29 cellular contexts compared by ENCODE assay signal in genomic region chr11:16526947-16527346, GRCh38.
"Had no signal": no experiment of that assay in that cellular context is flagged by ENCODE, and none has a peak within 500 bp of the region (broad histone marks: within the 10 kb centered on the region; RNA-seq: fewer than 3 reads in every experiment).

No MANE protein-coding gene starts in this region.

- H3K4me1 Mint-ChIP-seq: immature natural killer cell; naive thymus-derived CD4-positive, alpha-beta T cell; stimulated activated memory B cell treated with anti-CD40 and anti-IgM and Interleukin-4, amounts not matched to agents 10 μg/mL and 1 μg/mL and 100 μg/mL, for 72 hours had no signal

- H3K4me1 ChIP-seq: parathyroid adenoma, right lobe of liver, transverse colon, upper lobe of left lung, vagina had no signal

- H3K9me3 ChIP-seq: mucosa of descending colon, right atrium auricular region, right lobe of liver, stomach, testis, thyroid gland, transverse colon, upper lobe of left lung, vagina had no signal

- H3K27ac Mint-ChIP-seq: immature natural killer cell; naive thymus-derived CD4-positive, alpha-beta T cell; nephron; stimulated activated memory B cell treated with anti-CD40 and anti-IgM and Interleukin-4, amounts not matched to agents 10 μg/mL and 1 μg/mL and 100 μg/mL, for 72 hours had no signal

- H3K27me3 ChIP-seq: right atrium auricular region, right lobe of liver, stomach, testis, thyroid gland, transverse colon, upper lobe of left lung, vagina had no signal

- H3K4me3 Mint-ChIP-seq: immature natural killer cell; naive thymus-derived CD4-positive, alpha-beta T cell; nephron; neural crest cell; stimulated activated memory B cell treated with anti-CD40 and anti-IgM and Interleukin-4, amounts not matched to agents 10 μg/mL and 1 μg/mL and 100 μg/mL, for 72 hours had no signal

- H3K27ac ChIP-seq: left ventricle myocardium inferior, parathyroid adenoma, right atrium auricular region, right lobe of liver, stomach, testis, thyroid gland, transverse colon, upper lobe of left lung, vagina had no signal

- H3K27me3 Mint-ChIP-seq: naive thymus-derived CD4-positive, alpha-beta T cell; stimulated activated memory B cell treated with anti-CD40 and anti-IgM and Interleukin-4, amounts not matched to agents 10 μg/mL and 1 μg/mL and 100 μg/mL, for 72 hours had no signal

- ATAC-seq: left colon; mucosa of descending colon; naive thymus-derived CD4-positive, alpha-beta T cell; right lobe of liver; stimulated activated memory B cell treated with anti-CD40 and anti-IgM and Interleukin-4, amounts not matched to agents 10 μg/mL and 1 μg/mL and 100 μg/mL, for 72 hours had no signal

- H3K36me3 Mint-ChIP-seq: immature natural killer cell; naive thymus-derived CD4-positive, alpha-beta T cell; stimulated activated memory B cell treated with anti-CD40 and anti-IgM and Interleukin-4, amounts not matched to agents 10 μg/mL and 1 μg/mL and 100 μg/mL, for 72 hours had no signal

- DNase-seq: hypothalamus; immature natural killer cell; kidney; left colon; left ventricle myocardium inferior; mesendoderm; midbrain; mucosa of descending colon; naive thymus-derived CD4-positive, alpha-beta T cell; nucleus accumbens; right lobe of liver; stimulated activated CD4-positive, alpha-beta T cell treated with anti-CD3 and anti-CD28 coated beads, Interleukin-1b, Interleukin-23, amount 100 ng/mL, for 48 hours; stimulated activated CD4-positive, alpha-beta T cell treated with anti-CD3 and anti-CD28 coated beads, Interleukin-2, amount 100 ng/mL, for 48 hours; stimulated activated CD4-positive, alpha-beta T cell treated with anti-CD3 and anti-CD28 coated beads, Interleukin-4, amount 100 ng/mL, for 4 hours; stimulated activated CD8-positive, alpha-beta memory T cell treated with anti-CD3 and anti-CD28 coated beads, Interleukin-4, amount 100 ng/mL, for 48 hours; stimulated activated naive CD4-positive, alpha-beta T cell treated with Interleukin-2 at 50 U/mL for 16 hours; stomach; testis; thyroid gland; transverse colon; upper lobe of left lung had no signal

- H3K4me3 ChIP-seq: left ventricle myocardium inferior, lung, mucosa of descending colon, right atrium auricular region, right lobe of liver, smooth muscle cell, stomach, testis, thyroid gland, transverse colon, upper lobe of left lung, vagina had no signal

- H3K36me3 ChIP-seq: left ventricle myocardium inferior, right atrium auricular region, right lobe of liver, stomach, thyroid gland, transverse colon, upper lobe of left lung, vagina had no signal
